1 cellular context compared by ENCODE assay signal in genomic region chr7:69756235-69756634, GRCh38.
TF ChIP-seq lines count a peak whose summit lies in the region.

No MANE protein-coding gene starts in this region.

TF ChIP-seq in GM23338, 12 proteins besides CTCF, POLR2A, EP300 and RAD21 (continued from another document):
- TF ChIP-seq, protein P1, sequence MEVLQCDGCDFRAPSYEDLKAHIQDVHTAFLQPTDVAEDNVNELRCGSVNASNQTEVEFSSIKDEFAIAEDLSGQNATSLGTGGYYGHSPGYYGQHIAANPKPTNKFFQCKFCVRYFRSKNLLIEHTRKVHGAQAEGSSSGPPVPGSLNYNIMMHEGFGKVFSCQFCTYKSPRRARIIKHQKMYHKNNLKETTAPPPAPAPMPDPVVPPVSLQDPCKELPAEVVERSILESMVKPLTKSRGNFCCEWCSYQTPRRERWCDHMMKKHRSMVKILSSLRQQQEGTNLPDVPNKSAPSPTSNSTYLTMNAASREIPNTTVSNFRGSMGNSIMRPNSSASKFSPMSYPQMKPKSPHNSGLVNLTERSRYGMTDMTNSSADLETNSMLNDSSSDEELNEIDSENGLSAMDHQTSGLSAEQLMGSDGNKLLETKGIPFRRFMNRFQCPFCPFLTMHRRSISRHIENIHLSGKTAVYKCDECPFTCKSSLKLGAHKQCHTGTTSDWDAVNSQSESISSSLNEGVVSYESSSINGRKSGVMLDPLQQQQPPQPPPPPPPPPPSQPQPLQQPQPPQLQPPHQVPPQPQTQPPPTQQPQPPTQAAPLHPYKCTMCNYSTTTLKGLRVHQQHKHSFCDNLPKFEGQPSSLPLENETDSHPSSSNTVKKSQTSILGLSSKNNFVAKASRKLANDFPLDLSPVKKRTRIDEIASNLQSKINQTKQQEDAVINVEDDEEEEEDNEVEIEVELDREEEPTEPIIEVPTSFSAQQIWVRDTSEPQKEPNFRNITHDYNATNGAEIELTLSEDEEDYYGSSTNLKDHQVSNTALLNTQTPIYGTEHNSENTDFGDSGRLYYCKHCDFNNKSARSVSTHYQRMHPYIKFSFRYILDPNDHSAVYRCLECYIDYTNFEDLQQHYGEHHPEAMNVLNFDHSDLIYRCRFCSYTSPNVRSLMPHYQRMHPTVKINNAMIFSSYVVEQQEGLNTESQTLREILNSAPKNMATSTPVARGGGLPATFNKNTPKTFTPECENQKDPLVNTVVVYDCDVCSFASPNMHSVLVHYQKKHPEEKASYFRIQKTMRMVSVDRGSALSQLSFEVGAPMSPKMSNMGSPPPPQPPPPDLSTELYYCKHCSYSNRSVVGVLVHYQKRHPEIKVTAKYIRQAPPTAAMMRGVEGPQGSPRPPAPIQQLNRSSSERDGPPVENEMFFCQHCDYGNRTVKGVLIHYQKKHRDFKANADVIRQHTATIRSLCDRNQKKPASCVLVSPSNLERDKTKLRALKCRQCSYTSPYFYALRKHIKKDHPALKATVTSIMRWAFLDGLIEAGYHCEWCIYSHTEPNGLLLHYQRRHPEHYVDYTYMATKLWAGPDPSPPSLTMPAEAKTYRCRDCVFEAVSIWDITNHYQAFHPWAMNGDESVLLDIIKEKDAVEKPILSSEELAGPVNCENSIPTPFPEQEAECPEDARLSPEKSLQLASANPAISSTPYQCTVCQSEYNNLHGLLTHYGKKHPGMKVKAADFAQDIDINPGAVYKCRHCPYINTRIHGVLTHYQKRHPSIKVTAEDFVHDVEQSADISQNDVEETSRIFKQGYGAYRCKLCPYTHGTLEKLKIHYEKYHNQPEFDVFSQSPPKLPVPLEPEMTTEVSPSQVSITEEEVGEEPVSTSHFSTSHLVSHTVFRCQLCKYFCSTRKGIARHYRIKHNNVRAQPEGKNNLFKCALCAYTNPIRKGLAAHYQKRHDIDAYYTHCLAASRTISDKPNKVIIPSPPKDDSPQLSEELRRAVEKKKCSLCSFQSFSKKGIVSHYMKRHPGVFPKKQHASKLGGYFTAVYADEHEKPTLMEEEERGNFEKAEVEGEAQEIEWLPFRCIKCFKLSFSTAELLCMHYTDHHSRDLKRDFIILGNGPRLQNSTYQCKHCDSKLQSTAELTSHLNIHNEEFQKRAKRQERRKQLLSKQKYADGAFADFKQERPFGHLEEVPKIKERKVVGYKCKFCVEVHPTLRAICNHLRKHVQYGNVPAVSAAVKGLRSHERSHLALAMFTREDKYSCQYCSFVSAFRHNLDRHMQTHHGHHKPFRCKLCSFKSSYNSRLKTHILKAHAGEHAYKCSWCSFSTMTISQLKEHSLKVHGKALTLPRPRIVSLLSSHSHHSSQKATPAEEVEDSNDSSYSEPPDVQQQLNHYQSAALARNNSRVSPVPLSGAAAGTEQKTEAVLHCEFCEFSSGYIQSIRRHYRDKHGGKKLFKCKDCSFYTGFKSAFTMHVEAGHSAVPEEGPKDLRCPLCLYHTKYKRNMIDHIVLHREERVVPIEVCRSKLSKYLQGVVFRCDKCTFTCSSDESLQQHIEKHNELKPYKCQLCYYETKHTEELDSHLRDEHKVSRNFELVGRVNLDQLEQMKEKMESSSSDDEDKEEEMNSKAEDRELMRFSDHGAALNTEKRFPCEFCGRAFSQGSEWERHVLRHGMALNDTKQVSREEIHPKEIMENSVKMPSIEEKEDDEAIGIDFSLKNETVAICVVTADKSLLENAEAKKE (CRISPR knock-in tag; IDR thresholded peaks at IDR 0.05), result no peak
- no peak for TF ChIP-seq CREB1 (CRISPR knock-in tag; IDR thresholded peaks at IDR 0.05; ENCODE audit: low read depth)
- TF ChIP-seq ZNF114 (CRISPR knock-in tag; IDR thresholded peaks at IDR 0.05), result no peak
